24 cellular contexts compared by ENCODE assay signal in genomic region chr11:73962097-73962705, GRCh38. TPM values are rescaled to one million over a fixed set of nuclear protein-coding genes. Genes with fewer than 3 reads are reported as not detected.
DNase-seq lines count a peak whose midpoint lies in the region; ATAC-seq, FAIRE-seq and TF ChIP-seq lines count a peak whose summit lies in the region.
"Had no signal": no experiment of that assay in that cellular context is flagged by ENCODE, and none has a peak within 500 bp of the region (broad histone marks: within the 10 kb centered on the region; RNA-seq: fewer than 3 reads in every experiment).

No MANE protein-coding gene starts in this region.

- H3K4me1 ChIP-seq in mucosa of descending colon (ENCODE audit: low read depth): no peaks in the 10 kb centered on the region
- H3K4me1 ChIP-seq: BE2C, SJCRH30 had no signal

- TF ChIP-seq POLR2A in H54 (IDR thresholded peaks at IDR 0.05; ENCODE audit: low read depth, low read length): no peak

- H3K9me3 ChIP-seq in mucosa of descending colon: no peaks in the 10 kb centered on the region
- H3K9me3 ChIP-seq: BE2C, MG63, SJCRH30 had no signal

- no peak for TF ChIP-seq CTCF in mucosa of descending colon (IDR thresholded peaks at IDR 0.05)

- peak; percentile 57 for FAIRE-seq in HTR-8/SVneo (lab: Jason Lieb, UNC)
- no peak for FAIRE-seq in H54 (lab: Jason Lieb, UNC)
- FAIRE-seq: GM19239, HepG2, RCC 7860 had no signal

- ATAC-seq in sciatic nerve: no peak
- ATAC-seq in mucosa of descending colon: no peak
- ATAC-seq: HepG2, SK-N-SH treated with all-trans-retinoic acid at 6 μM for 48 hours had no signal

- intact Hi-C loops in sciatic nerve (cut with DNase I): loop anchor here (10.0 kb wide), 1 partner anchor 53 kb away; no protein-coding TSS in a partner anchor
- intact Hi-C loops in mucosa of descending colon (cut with DNase I, micrococcal nuclease): no loop called here

- H3K4me3 ChIP-seq in mucosa of descending colon: no peak overlapping the region
- H3K4me3 ChIP-seq: MG63, SJCRH30 had no signal

- H3K36me3 ChIP-seq in mucosa of descending colon (ENCODE audit: low read depth): no peaks in the 10 kb centered on the region
- H3K36me3 ChIP-seq: BE2C, MG63, SJCRH30 had no signal

- peak; percentile 26 for DNase-seq in DMS 273 (lab: John Stamatoyannopoulos, UW; ENCODE audit: unreplicated experiment)
- no peak for DNase-seq in DMS 273 treated with DMSO at 0.1 percent for 48 hours (lab: John Stamatoyannopoulos, UW)
- DNase-seq in HTR-8/SVneo (ENCODE audit: insufficient read length, low spot score): no peak
- DNase-seq in islet precursor cell: peak; percentile 37
- peak; percentile 12 for DNase-seq in sciatic nerve (ENCODE audit: low spot score)
- DNase-seq in H54 (ENCODE audit: insufficient read length, low spot score): no peak
- no peak for DNase-seq in mucosa of descending colon
- no peak for DNase-seq in SIG-M5 treated with dmso at 0.1 percent for 504 hours (lab: John Stamatoyannopoulos, UW; ENCODE audit: unreplicated experiment)
- DNase-seq: BE2C; CD8-positive, alpha-beta memory T cell; MG63; NCI-H1105 treated with DMSO at 0.1 percent for 48 hours; NCI-H146; NCI-H2029; NCI-H446; NCI-H524 treated with DMSO at 0.1 percent for 48 hours; NCI-H774; SJCRH30 had no signal

RNA-seq across cellular contexts. Expression of gene DNAJB13, which starts 11.4 kb away (rescaled TPM):
- total RNA-seq in sciatic nerve (0.62 TPM), mucosa of descending colon (not detected)
- total RNA-seq: H4, HepG2, LHCN-M2, SJCRH30 had no signal

RNA-seq across cellular contexts. Expression of gene UCP2, which starts 20.4 kb away (rescaled TPM):
- 43.1 TPM for total RNA-seq in sciatic nerve
- 10 to 100 TPM; 36.4 to 61.3 (median 39.9) TPM for total RNA-seq in mucosa of descending colon

RNA-seq across cellular contexts. Expression of gene UCP3, which starts 46.7 kb away (rescaled TPM):
- 2.6 TPM for total RNA-seq in sciatic nerve
- total RNA-seq in mucosa of descending colon: 1 to 10 TPM in 2 of 3 donors, under 1 TPM in 1; 0.90 to 2.8 (median 2.2) TPM
- total RNA-seq: H4, HepG2 had no signal

Comparison
In these comparisons a context has a peak if more than half of its experiments do, and no peak if none do; other contexts are left out.
1. DNase-seq: peak in DMS 273 (single experiment), islet precursor cell (single experiment) and sciatic nerve (single experiment); none in DMS 273 treated with DMSO at 0.1 percent for 48 hours (single experiment), HTR-8/SVneo (single experiment), H54 (single experiment), mucosa of descending colon (0 of 3) and SIG-M5 treated with dmso at 0.1 percent for 504 hours (single experiment).